In genomic region chr11:9887492-9887891, GRCh38 we compare ENCODE assay signal across 28 cellular contexts.
"Had no signal": no experiment of that assay in that cellular context is flagged by ENCODE, and none has a peak within 500 bp of the region (broad histone marks: within the 10 kb centered on the region; RNA-seq: fewer than 3 reads in every experiment).

No MANE protein-coding gene starts in this region.

- H3K27ac Mint-ChIP-seq: activated B cell treated with CpG ODN at 0.5 μM for 24 hours; activated CD4-positive, alpha-beta T cell treated with anti-CD3 and anti-CD28 coated beads for 36 hours; activated T-cell treated with anti-CD3 and anti-CD28 coated beads, Interleukin-2, amount 50 U/mL, for 72 hours; T-helper 1 cell treated with Interleukin-12 subunit alpha and Interleukin-12 subunit beta and Interleukin-4 antibody, amounts not matched to agents 30 μg/mL and 1 μg/mL, for 36 hours had no signal

- H3K4me1 Mint-ChIP-seq: activated B cell treated with CpG ODN at 0.5 μM for 24 hours; activated CD4-positive, alpha-beta T cell treated with anti-CD3 and anti-CD28 coated beads for 36 hours had no signal

- H3K9me3 Mint-ChIP-seq: activated B cell treated with CpG ODN at 0.5 μM for 24 hours; activated T-cell treated with anti-CD3 and anti-CD28 coated beads, Interleukin-2, amount 50 U/mL, for 72 hours; T-helper 1 cell treated with Interleukin-12 subunit alpha and Interleukin-12 subunit beta and Interleukin-4 antibody, amounts not matched to agents 30 μg/mL and 1 μg/mL, for 36 hours had no signal

- H3K36me3 ChIP-seq: brain microvascular endothelial cell, gastrocnemius medialis, spleen, vagina had no signal

- H3K4me1 ChIP-seq: gastrocnemius medialis, testis, vagina had no signal

- ATAC-seq: activated CD4-positive, alpha-beta T cell treated with anti-CD3 and anti-CD28 coated beads for 36 hours; activated T-cell treated with anti-CD3 and anti-CD28 coated beads, Interleukin-2, amount 50 U/mL, for 72 hours; gastrocnemius medialis; left ventricle myocardium superior had no signal

- H3K4me3 Mint-ChIP-seq: activated B cell treated with CpG ODN at 0.5 μM for 24 hours; activated CD4-positive, alpha-beta T cell treated with anti-CD3 and anti-CD28 coated beads for 36 hours; activated T-cell treated with anti-CD3 and anti-CD28 coated beads, Interleukin-2, amount 50 U/mL, for 72 hours; T-helper 1 cell treated with Interleukin-12 subunit alpha and Interleukin-12 subunit beta and Interleukin-4 antibody, amounts not matched to agents 30 μg/mL and 1 μg/mL, for 36 hours had no signal

- H3K27me3 ChIP-seq: brain microvascular endothelial cell, gastrocnemius medialis, spleen, testis, vagina had no signal

- H3K4me3 ChIP-seq: gastrocnemius medialis, spleen, testis, vagina had no signal

- H3K27ac ChIP-seq: brain microvascular endothelial cell, gastrocnemius medialis, spleen, testis, vagina had no signal

- H3K9me3 ChIP-seq: gastrocnemius medialis, spleen, testis, vagina had no signal

- DNase-seq: activated B cell treated with CpG ODN at 0.5 μM for 24 hours; activated CD4-positive, alpha-beta T cell treated with anti-CD3 and anti-CD28 coated beads for 36 hours; activated CD4-positive, alpha-beta T cell treated with anti-CD3 and anti-CD28 coated beads, Interleukin-2, amount 50 U/mL, for 48 hours; activated CD8-positive, alpha-beta memory T cell treated with anti-CD3 and anti-CD28 coated beads, Interleukin-2, amount 50 U/mL, for 48 hours; activated effector memory CD4-positive, alpha-beta T cell treated with Interleukin-2 at 50 U/mL for 16 hours; activated naive CD4-positive, alpha-beta T cell treated with anti-CD3 and anti-CD28 coated beads, Interleukin-2, amount 50 U/mL, for 16 hours; activated T-cell treated with anti-CD3 and anti-CD28 coated beads, Interleukin-2, amount 50 U/mL, for 72 hours; aorta; brain microvascular endothelial cell; caudate nucleus; dermis blood vessel endothelial cell; effector CD8-positive, alpha-beta T cell; erythroblast; gastrocnemius medialis; hippocampal formation; left ventricle myocardium superior; mammary epithelial cell; occipital lobe; posterior cingulate gyrus; retina; spleen; stimulated activated CD4-positive, alpha-beta T cell treated with anti-CD3 and anti-CD28 coated beads, Interleukin-4, amount 100 ng/mL, for 1 hour; stimulated activated naive CD4-positive, alpha-beta T cell; T1000; testis; trophoblast cell had no signal

- H3K27me3 Mint-ChIP-seq: activated CD4-positive, alpha-beta T cell treated with anti-CD3 and anti-CD28 coated beads for 36 hours had no signal
